ENCODE assay signal across 10 cellular contexts in the genomic region with DNA sequence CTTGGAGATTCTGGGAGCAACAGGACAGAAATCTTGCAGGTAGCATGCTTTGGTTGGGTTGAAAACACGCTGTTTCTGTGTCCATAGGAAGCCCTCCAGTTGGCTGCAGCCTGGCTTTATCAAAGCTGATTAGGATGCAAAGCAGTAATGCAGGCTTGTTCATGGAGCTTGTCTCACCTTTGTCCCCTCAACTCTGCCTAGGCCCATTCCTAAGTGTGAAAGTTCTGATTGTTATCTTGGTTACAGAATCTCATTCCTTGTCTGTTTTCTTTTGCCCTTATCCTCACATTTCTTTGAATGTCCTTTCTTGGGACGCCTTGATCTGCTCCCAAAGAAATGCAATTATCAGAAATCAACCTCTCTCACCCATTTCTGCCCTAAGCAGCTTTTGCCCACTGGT.
"Had no signal": no experiment of that assay in that cellular context is flagged by ENCODE, and none has a peak within 500 bp of the region (broad histone marks: within the 10 kb centered on the region; RNA-seq: fewer than 3 reads in every experiment).

No MANE protein-coding gene starts in this region.

- H3K4me3 Mint-ChIP-seq: HFFc6, IgD-negative memory B cell had no signal

- H3K9ac ChIP-seq: GM23248 had no signal

- H3K4me1 Mint-ChIP-seq: IgD-negative memory B cell had no signal

- H3K9me3 Mint-ChIP-seq: HFFc6, IgD-negative memory B cell had no signal

- H3K4me1 ChIP-seq: HAP-1 had no signal

- ATAC-seq: HCT116, HepG2 had no signal

- H3K27ac ChIP-seq: GM23248, HL-60 had no signal

- H3K4me3 ChIP-seq: GM23248, HAP-1 had no signal

- FAIRE-seq: HepG2 had no signal

- H3K36me3 Mint-ChIP-seq: IgD-negative memory B cell had no signal

- H2AFZ ChIP-seq: GM23248 had no signal

- H3K9me3 ChIP-seq: HAP-1 had no signal

- H3K36me3 ChIP-seq: HAP-1 had no signal

- H3K27ac Mint-ChIP-seq: HFFc6, IgD-negative memory B cell had no signal

- DNase-seq: GM23248, GOT3, H7, HFFc6, KBM-7 had no signal
